28 cellular contexts compared by ENCODE assay signal in genomic region chr5:176765687-176766086, GRCh38. TPM values are rescaled to one million over a fixed set of nuclear protein-coding genes. Genes with fewer than 3 reads are reported as not detected.
"Had no signal": no experiment of that assay in that cellular context is flagged by ENCODE, and none has a peak within 500 bp of the region (broad histone marks: within the 10 kb centered on the region; RNA-seq: fewer than 3 reads in every experiment).

No MANE protein-coding gene starts in this region.

- H3K4me1 ChIP-seq: stomach, suprapubic skin, testis, thyroid gland, tibial artery, tibial nerve, transverse colon, upper lobe of left lung, upper lobe of right lung, uterus, vagina had no signal

- H3K9me3 ChIP-seq: suprapubic skin, testis, thyroid gland, transverse colon, upper lobe of right lung had no signal

- DNase-seq: stimulated activated CD4-positive, alpha-beta T cell treated with anti-CD3 and anti-CD28 coated beads, Interleukin-2, amount 100 ng/mL, for 48 hours; stimulated activated CD4-positive, alpha-beta T cell treated with anti-CD3 and anti-CD28 coated beads, Interleukin-4, amount 100 ng/mL, for 1 hour; stimulated activated CD4-positive, alpha-beta T cell treated with anti-CD3 and anti-CD28 coated beads, Interleukin-4, amount 100 ng/mL, for 24 hours; stimulated activated CD4-positive, alpha-beta T cell treated with anti-CD3 and anti-CD28 coated beads, Interleukin-4, amount 100 ng/mL, for 4 hours; stimulated activated CD8-positive, alpha-beta memory T cell treated with anti-CD3 and anti-CD28 coated beads, Interleukin-4, amount 100 ng/mL, for 48 hours; stimulated activated naive B cell treated with anti-CD40 and anti-IgM and Interleukin-4, amounts not matched to agents 10 μg/mL and 1 μg/mL and 100 μg/mL, for 72 hours; stimulated activated naive CD4-positive, alpha-beta T cell; stimulated activated naive CD4-positive, alpha-beta T cell treated with Interleukin-2 at 50 U/mL for 16 hours; stimulated activated naive CD8-positive, alpha-beta T cell treated with anti-CD3 and anti-CD28 coated beads, Interleukin-15, amount 100 ng/mL, for 72 hours; stimulated activated naive CD8-positive, alpha-beta T cell treated with anti-CD3 and anti-CD28 coated beads, Interleukin-15, Interleukin-2, amounts not matched to agents 100 U/mL and 50 U/mL, for 24 hours; stomach; substantia nigra; testis; thyroid gland; tibial artery; transverse colon; trophoblast cell; upper lobe of left lung; upper lobe of right lung; uterus had no signal

- H3K4me3 ChIP-seq: stomach, suprapubic skin, testis, thoracic aorta, thyroid gland, tibial artery, tibial nerve, transverse colon, upper lobe of left lung, upper lobe of right lung, uterus, vagina had no signal

- H3K27me3 ChIP-seq: testis, thyroid gland, upper lobe of left lung, uterus, vagina had no signal

- FAIRE-seq: urothelium cell line had no signal

- H3K36me3 ChIP-seq: stomach, suprapubic skin, thoracic aorta, thyroid gland, tibial artery, tibial nerve, transverse colon, upper lobe of left lung, upper lobe of right lung, uterus, vagina had no signal

- ATAC-seq: stimulated activated effector memory CD8-positive, alpha-beta T cell treated with anti-CD3 and anti-CD28 coated beads, Interleukin-12 subunit alpha, Interleukin-12 subunit beta, amount 100 ng/mL, for 72 hours; stimulated activated memory B cell treated with anti-CD40 and anti-IgM and Interleukin-4, amounts not matched to agents 10 μg/mL and 1 μg/mL and 100 μg/mL, for 72 hours; stimulated activated naive B cell treated with anti-CD40 and anti-IgM and Interleukin-4, amounts not matched to agents 10 μg/mL and 1 μg/mL and 100 μg/mL, for 72 hours; stimulated activated naive CD8-positive, alpha-beta T cell treated with anti-CD3 and anti-CD28 coated beads, Interleukin-15, amount 100 ng/mL, for 72 hours; stimulated activated naive CD8-positive, alpha-beta T cell treated with anti-CD3 and anti-CD28 coated beads, Interleukin-15, Interleukin-2, amounts not matched to agents 100 U/mL and 50 U/mL, for 24 hours; upper lobe of right lung had no signal

- H3K27ac ChIP-seq: stomach, suprapubic skin, testis, thoracic aorta, thyroid gland, tibial artery, tibial nerve, transverse colon, upper lobe of left lung, upper lobe of right lung, uterus, vagina had no signal

RNA-seq across cellular contexts. Expression of gene UNC5A, which starts 44.7 kb away (rescaled TPM):
- total RNA-seq: suprapubic skin, thoracic aorta, tibial nerve, ureter, vagina had no signal
